ENCODE assay signal across 8 cellular contexts in the genomic region with DNA sequence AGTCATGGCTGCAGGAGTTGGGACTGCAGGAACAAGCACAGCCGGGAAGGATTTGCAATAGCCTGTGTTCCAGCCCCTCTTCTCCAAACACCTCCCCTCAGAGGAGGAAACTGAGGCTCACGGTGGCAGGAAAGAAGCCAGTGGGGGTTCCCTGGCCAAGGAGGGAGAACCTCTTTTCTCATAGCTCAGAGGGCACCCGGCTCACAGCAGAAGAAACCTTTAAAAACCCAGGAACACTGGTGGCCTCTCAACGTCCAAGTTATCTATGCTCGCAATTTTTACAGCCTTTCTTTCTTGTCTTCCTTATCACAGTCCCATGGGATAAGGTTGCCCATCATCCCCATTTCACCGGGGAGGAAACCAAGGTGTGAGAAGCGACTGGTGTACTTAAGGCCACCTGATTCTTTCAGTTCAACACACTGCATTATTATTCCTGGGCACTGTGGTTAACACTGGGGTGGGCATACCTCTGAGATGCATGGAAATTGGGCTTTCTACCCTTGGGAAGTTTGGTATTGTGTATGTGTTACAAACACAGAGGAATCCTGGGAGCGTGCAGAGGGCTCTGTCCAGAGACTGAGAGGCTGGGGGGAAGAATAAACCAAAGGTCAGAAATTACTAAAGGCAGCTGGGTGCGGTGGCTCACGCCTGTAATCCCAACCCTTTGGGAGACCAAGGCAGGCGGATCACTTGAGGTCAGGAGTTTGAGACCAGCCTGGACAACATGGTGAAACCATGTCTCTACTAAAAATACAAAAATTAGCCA. TPM values are rescaled to one million over a fixed set of nuclear protein-coding genes. Genes with fewer than 3 reads are reported as not detected.
DNase-seq lines count a peak whose midpoint lies in the region; ATAC-seq and TF ChIP-seq lines count a peak whose summit lies in the region.

No MANE protein-coding gene starts in this region.

- peak overlapping the region; percentile 98 for H3K4me2 ChIP-seq in HCT116 (ENCODE audit: low read length)

- TF ChIP-seq RAD21 in HCT116 (IDR thresholded peaks at IDR 0.05; ENCODE audit: low read depth), result no peak

- H3K4me3 ChIP-seq in HCT116 (replicated peaks in 1 of 2; ENCODE audit: low read depth in 1 of 2, low read length in 2 of 2) (peak overlapping the region; percentile 92 to 94), iPS-15b (ENCODE audit: low read depth, low read length) (peak overlapping the region; percentile 76), skin epidermis (peak overlapping the region; percentile 73 to 95 (median 87))

- H3K9me3 ChIP-seq in HCT116 (ENCODE audit: control insufficient read depth in 1 of 2, insufficient read depth in 1 of 2, low read depth in 1 of 2, low read length in 2 of 2), result no peaks in the 10 kb centered on the region
- no peaks in the 10 kb centered on the region for H3K9me3 ChIP-seq in iPS-15b (ENCODE audit: control insufficient read depth, insufficient read depth, low read length)

- TF ChIP-seq CTCF in HCT116 (IDR thresholded peaks at IDR 0.05 in 2 of 3, conservative IDR thresholded peaks at IDR 0.05 in 1 of 3; ENCODE audit: borderline replicate concordance in 1 of 3, insufficient read depth in 1 of 3, low read depth in 2 of 3, low read length in 2 of 3), result no peak

- H3K36me3 ChIP-seq in HCT116 (ENCODE audit: control insufficient read depth in 1 of 2, insufficient read depth in 2 of 2, low read length in 2 of 2), result peaks cover 0 to 3% of the 10 kb centered on the region in 2 experiments; a peak in 2 of 4 replicates
- H3K36me3 ChIP-seq in iPS-15b (ENCODE audit: control insufficient read depth, insufficient read depth, low read length), result peaks cover 11% of the 10 kb centered on the region

- no TSS peak for BruUV-seq in HCT116 (replicated peaks; lab: Mats Ljungman, UMichigan)

- H3K9me3 Mint-ChIP-seq in activated T-helper 1 cell treated with anti-CD3 and anti-CD28 coated beads, Interleukin-12 subunit alpha, Interleukin-12 subunit beta, Interleukin-2, Interleukin-4 antibody, amounts not matched to agents 30 ng/mL and 10 ng/mL and 1 ng/mL, durations not matched to agents 14 hours and 24 hours and 36 hours, result no peaks in the 10 kb centered on the region

- H3K9ac ChIP-seq in HCT116 (ENCODE audit: low read length) (peak overlapping the region; percentile 92), iPS-15b (ENCODE audit: low read depth, low read length) (peak overlapping the region; percentile 94)

- H3K9me2 ChIP-seq in HCT116 (ENCODE audit: insufficient read depth), result no peaks in the 10 kb centered on the region

- TF ChIP-seq POLR2A in HCT116 (IDR thresholded peaks at IDR 0.05; ENCODE audit: borderline replicate concordance, extremely low read depth, insufficient read depth, insufficient read length), result no peak

- intact Hi-C loops in HCT116 (cut with micrococcal nuclease), result loop anchor here (1.0 to 5.0 kb wide), 3 partner anchors 18 to 135 kb away; a partner anchor contains a TSS
- intact Hi-C loops in activated T-helper 1 cell treated with anti-CD3 and anti-CD28 coated beads, Interleukin-12 subunit alpha, Interleukin-12 subunit beta, Interleukin-2, Interleukin-4 antibody, amounts not matched to agents 30 ng/mL and 10 ng/mL and 1 ng/mL, durations not matched to agents 14 hours and 24 hours and 36 hours (cut with micrococcal nuclease), result no loop called here

- ATAC-seq in HCT116, result no peak
- no peak for ATAC-seq in HG03135 (IDR thresholded peaks at IDR 0.05; ENCODE audit: unreplicated experiment)

- peak overlapping the region; percentile 81 for H2AFZ ChIP-seq in HCT116 (ENCODE audit: low read depth, low read length, poor library complexity, severe bottlenecking)

- H3K4me1 ChIP-seq in HCT116 (ENCODE audit: control insufficient read depth in 1 of 2, insufficient read depth in 2 of 2, low read length in 2 of 2) (peaks cover 7 to 22% of the 10 kb centered on the region in 2 experiments; a peak in 3 of 4 replicates), iPS-15b (ENCODE audit: control insufficient read depth, insufficient read depth, low read length) (peaks cover 3% of the 10 kb centered on the region)

- RAD21 ChIA-PET in HCT116 (lab: Charles Lee; ENCODE audit: low non-redundant PET in 1 of 2, low total read pairs in 2 of 2, uncharacterized antibody in 2 of 2, unreplicated experiment in 2 of 2), result interaction anchor here in 1 of 2 experiments (1.3 kb wide), 1 partner anchor 18 kb away, joined by 4 read pairs; no protein-coding TSS in a partner anchor

- H3K79me2 ChIP-seq in HCT116 (ENCODE audit: insufficient read depth, low read length), result peaks cover 21% of the 10 kb centered on the region

- H3K27me3 ChIP-seq in HCT116 (ENCODE audit: insufficient read depth, low read length) (no peaks in the 10 kb centered on the region), iPS-15b (ENCODE audit: control insufficient read depth, insufficient read depth, low read length) (no peaks in the 10 kb centered on the region)

- no peak overlapping the region for H3K27ac Mint-ChIP-seq in activated T-helper 1 cell treated with anti-CD3 and anti-CD28 coated beads, Interleukin-12 subunit alpha, Interleukin-12 subunit beta, Interleukin-2, Interleukin-4 antibody, amounts not matched to agents 30 ng/mL and 10 ng/mL and 1 ng/mL, durations not matched to agents 14 hours and 24 hours and 36 hours

- no peaks in the 10 kb centered on the region for H4K20me1 ChIP-seq in HCT116 (ENCODE audit: insufficient read depth)

- CTCF ChIA-PET in HCT116 (lab: Charles Lee), result interaction anchor here (0.8 to 1.1 kb wide), 2 partner anchors 15 to 18 kb away, joined by 3 to 11 read pairs; no protein-coding TSS in a partner anchor

- no peaks in the 10 kb centered on the region for H3K4me1 Mint-ChIP-seq in activated T-helper 1 cell treated with anti-CD3 and anti-CD28 coated beads, Interleukin-12 subunit alpha, Interleukin-12 subunit beta, Interleukin-2, Interleukin-4 antibody, amounts not matched to agents 30 ng/mL and 10 ng/mL and 1 ng/mL, durations not matched to agents 14 hours and 24 hours and 36 hours (ENCODE audit: low read depth)

- peak overlapping the region; percentile 78 for H3K4me3 Mint-ChIP-seq in activated T-helper 1 cell treated with anti-CD3 and anti-CD28 coated beads, Interleukin-12 subunit alpha, Interleukin-12 subunit beta, Interleukin-2, Interleukin-4 antibody, amounts not matched to agents 30 ng/mL and 10 ng/mL and 1 ng/mL, durations not matched to agents 14 hours and 24 hours and 36 hours

- DNase-seq in HCT116 (ENCODE audit: low read depth, low spot score) (no peak), NOMO-1 treated with dmso at 0.1 percent for 144 hours (lab: John Stamatoyannopoulos, UW; ENCODE audit: unreplicated experiment) (no peak), COLO668 (lab: John Stamatoyannopoulos, UW; ENCODE audit: unreplicated experiment) (no peak)
- no peak for DNase-seq in activated T-helper 1 cell treated with anti-CD3 and anti-CD28 coated beads, Interleukin-12 subunit alpha, Interleukin-12 subunit beta, Interleukin-2, Interleukin-4 antibody, amounts not matched to agents 30 ng/mL and 10 ng/mL and 1 ng/mL, durations not matched to agents 14 hours and 24 hours and 36 hours (ENCODE audit: low spot score)
- DNase-seq in activated effector memory CD4-positive, alpha-beta T cell treated with Interleukin-2 at 50 U/mL for 16 hours, result no peak

- peaks cover 36% of the 10 kb centered on the region for H3K27me3 Mint-ChIP-seq in activated T-helper 1 cell treated with anti-CD3 and anti-CD28 coated beads, Interleukin-12 subunit alpha, Interleukin-12 subunit beta, Interleukin-2, Interleukin-4 antibody, amounts not matched to agents 30 ng/mL and 10 ng/mL and 1 ng/mL, durations not matched to agents 14 hours and 24 hours and 36 hours (ENCODE audit: insufficient read depth)

- POLR2A ChIA-PET in HCT116 (lab: Charles Lee), result interaction anchor here (0.6 to 2.6 kb wide), 4 partner anchors 16 to 127 kb away, joined by 3 to 23 read pairs (median 4); no protein-coding TSS in a partner anchor

- H3K27ac ChIP-seq in HCT116 (ENCODE audit: low read depth, low read length) (peak overlapping the region; percentile 78), skin epidermis (peak overlapping the region in 20 of 21 experiments; percentile 67 to 98 (median 93))

- H3K36me3 Mint-ChIP-seq in activated T-helper 1 cell treated with anti-CD3 and anti-CD28 coated beads, Interleukin-12 subunit alpha, Interleukin-12 subunit beta, Interleukin-2, Interleukin-4 antibody, amounts not matched to agents 30 ng/mL and 10 ng/mL and 1 ng/mL, durations not matched to agents 14 hours and 24 hours and 36 hours (ENCODE audit: low read depth), result no peaks in the 10 kb centered on the region

TF ChIP-seq in HCT116, 20 proteins besides CTCF, POLR2A, EP300 and RAD21 (continues in another document):
- TF ChIP-seq SRF (IDR thresholded peaks at IDR 0.05; ENCODE audit: low read depth) (no peak), YY1 (IDR thresholded peaks at IDR 0.05; ENCODE audit: extremely low read depth, insufficient replicate concordance, low read depth, low read length) (no peak), CBX3 (IDR thresholded peaks at IDR 0.05; ENCODE audit: low read depth) (no peak), SP1 (IDR thresholded peaks at IDR 0.05; ENCODE audit: low read depth) (no peak), JUND (IDR thresholded peaks at IDR 0.05) (no peak), ZNF274 (IDR thresholded peaks at IDR 0.05; ENCODE audit: low read depth, low read length) (no peak), CEBPB (IDR thresholded peaks at IDR 0.05; ENCODE audit: low read depth) (no peak), TCF7L2 (IDR thresholded peaks at IDR 0.05; ENCODE audit: borderline replicate concordance, extremely low read depth, insufficient read depth, insufficient read length) (no peak)

RNA-seq across cellular contexts. Expression of a gene that starts 0.8 kb away (rescaled TPM):
- total RNA-seq in HCT116 (2021; ENCODE audit: unreplicated experiment), result 18.4 TPM
- 7.7 and 10.2 TPM in 2 replicates for polyA plus RNA-seq in HCT116 (2012)
- total RNA-seq in activated T-helper 1 cell treated with anti-CD3 and anti-CD28 coated beads, Interleukin-12 subunit alpha, Interleukin-12 subunit beta, Interleukin-2, Interleukin-4 antibody, amounts not matched to agents 30 ng/mL and 10 ng/mL and 1 ng/mL, durations not matched to agents 14 hours and 24 hours and 36 hours, result 2.7 and 3.2 TPM in 2 replicates

RNA-seq across cellular contexts. Expression of a gene that starts 25.7 kb away (rescaled TPM):
- total RNA-seq in HCT116 (2021; ENCODE audit: unreplicated experiment), result 90.3 TPM
- 58.1 and 67.6 TPM in 2 replicates for polyA plus RNA-seq in HCT116 (2012)
- total RNA-seq in activated T-helper 1 cell treated with anti-CD3 and anti-CD28 coated beads, Interleukin-12 subunit alpha, Interleukin-12 subunit beta, Interleukin-2, Interleukin-4 antibody, amounts not matched to agents 30 ng/mL and 10 ng/mL and 1 ng/mL, durations not matched to agents 14 hours and 24 hours and 36 hours, result 98.2 and 98.5 TPM in 2 replicates

RNA-seq across cellular contexts. Expression of a gene that starts 25.9 kb away (rescaled TPM):
- total RNA-seq in HCT116 (2021; ENCODE audit: unreplicated experiment), result 12.6 TPM
- polyA plus RNA-seq in HCT116 (2012), result 8.8 and 10.3 TPM in 2 replicates
- total RNA-seq in activated T-helper 1 cell treated with anti-CD3 and anti-CD28 coated beads, Interleukin-12 subunit alpha, Interleukin-12 subunit beta, Interleukin-2, Interleukin-4 antibody, amounts not matched to agents 30 ng/mL and 10 ng/mL and 1 ng/mL, durations not matched to agents 14 hours and 24 hours and 36 hours, result 4.4 and 5.6 TPM in 2 replicates

RNA-seq across cellular contexts. Expression of a gene that starts 39.6 kb away (rescaled TPM):
- 32.6 TPM for total RNA-seq in HCT116 (2021; ENCODE audit: unreplicated experiment)
- polyA plus RNA-seq in HCT116 (2012), result 26.1 and 28.6 TPM in 2 replicates
- total RNA-seq in activated T-helper 1 cell treated with anti-CD3 and anti-CD28 coated beads, Interleukin-12 subunit alpha, Interleukin-12 subunit beta, Interleukin-2, Interleukin-4 antibody, amounts not matched to agents 30 ng/mL and 10 ng/mL and 1 ng/mL, durations not matched to agents 14 hours and 24 hours and 36 hours, result 42.4 and 43.6 TPM in 2 replicates
